In genomic region chr1:222387020-222387816, GRCh38 we compare ENCODE assay signal across 16 cellular contexts.
DNase-seq lines count a peak whose midpoint lies in the region; ATAC-seq, FAIRE-seq and TF ChIP-seq lines count a peak whose summit lies in the region.
"Had no signal": no experiment of that assay in that cellular context is flagged by ENCODE, and none has a peak within 500 bp of the region (broad histone marks: within the 10 kb centered on the region; RNA-seq: fewer than 3 reads in every experiment).

No MANE protein-coding gene starts in this region.

- H3K4me3 Mint-ChIP-seq in glutamatergic neuron (ENCODE audit: unreplicated experiment), result no peak overlapping the region
- H3K4me3 Mint-ChIP-seq: activated CD4-positive, alpha-beta T cell treated with anti-CD3 and anti-CD28 coated beads, Interleukin-2, amount 10 ng/mL, durations not matched to agents 7 days and 5 days; activated naive CD8-positive, alpha-beta T cell had no signal

- TF ChIP-seq CTCF in glutamatergic neuron (IDR thresholded peaks at IDR 0.05; ENCODE audit: partially characterized antibody, unreplicated experiment) (peak; percentile 38), tibial artery (IDR thresholded peaks at IDR 0.05) (no peak)

- H3K4me1 Mint-ChIP-seq in glutamatergic neuron (ENCODE audit: low read depth, unreplicated experiment), result no peaks in the 10 kb centered on the region
- H3K4me1 Mint-ChIP-seq: activated CD4-positive, alpha-beta T cell treated with anti-CD3 and anti-CD28 coated beads, Interleukin-2, amount 10 ng/mL, durations not matched to agents 7 days and 5 days had no signal

- H4K20me1 ChIP-seq in GM23248 (ENCODE audit: insufficient read depth), result no peaks in the 10 kb centered on the region

- H2AFZ ChIP-seq in GM23248, result no peak overlapping the region

- no peak overlapping the region for H3K27ac Mint-ChIP-seq in glutamatergic neuron (ENCODE audit: unreplicated experiment)
- H3K27ac Mint-ChIP-seq: activated CD4-positive, alpha-beta T cell treated with anti-CD3 and anti-CD28 coated beads, Interleukin-2, amount 10 ng/mL, durations not matched to agents 7 days and 5 days; activated naive CD8-positive, alpha-beta T cell had no signal

- H3K27me3 ChIP-seq in GM23248 (replicated peaks; ENCODE audit: insufficient read depth) (no peaks in the 10 kb centered on the region), tibial artery (no peaks in the 10 kb centered on the region)
- H3K27me3 ChIP-seq: vagina had no signal

- H3K36me3 ChIP-seq in GM23248 (ENCODE audit: low read depth) (no peaks in the 10 kb centered on the region), tibial artery (no peaks in the 10 kb centered on the region)
- H3K36me3 ChIP-seq: prostate gland, vagina had no signal

- H3K9me2 ChIP-seq in GM23248 (ENCODE audit: insufficient read depth), result no peaks in the 10 kb centered on the region

- peaks cover 9% of the 10 kb centered on the region; the same call in 1 of the 2 replicates for H3K4me1 ChIP-seq in GM23248 (ENCODE audit: insufficient read depth)
- no peaks in the 10 kb centered on the region for H3K4me1 ChIP-seq in tibial artery
- H3K4me1 ChIP-seq: prostate gland, vagina had no signal

- FAIRE-seq in GM19239 (lab: Jason Lieb, UNC), result no peak
- FAIRE-seq: endothelial cell of umbilical vein, G401.6 had no signal

- H3F3A ChIP-seq in GM23248 (ENCODE audit: insufficient read depth), result no peaks in the 10 kb centered on the region

- H3K9me3 ChIP-seq in GM23248 (ENCODE audit: low read depth) (no peaks in the 10 kb centered on the region), tibial artery (peaks cover 0 to 3% (median 0%) of the 10 kb centered on the region in 3 donors)
- H3K9me3 ChIP-seq: prostate gland, vagina had no signal

- H3K36me3 Mint-ChIP-seq in glutamatergic neuron (ENCODE audit: unreplicated experiment), result no peaks in the 10 kb centered on the region
- H3K36me3 Mint-ChIP-seq: activated naive CD8-positive, alpha-beta T cell had no signal

- H3K79me2 ChIP-seq in GM23248 (ENCODE audit: insufficient read depth), result no peaks in the 10 kb centered on the region

- H3K27me3 Mint-ChIP-seq in glutamatergic neuron (ENCODE audit: unreplicated experiment), result no peaks in the 10 kb centered on the region
- H3K27me3 Mint-ChIP-seq: activated CD4-positive, alpha-beta T cell treated with anti-CD3 and anti-CD28 coated beads, Interleukin-2, amount 10 ng/mL, durations not matched to agents 7 days and 5 days; activated naive CD8-positive, alpha-beta T cell had no signal

- 66 to 71% methylated on average over 8 of the region's 8 CpGs for WGBS in GM23248 (ENCODE audit: low coverage in 1 of 2, low lambda C conversion rate in 2 of 2, missing lambda C conversion rate in 2 of 2), 2 experiments

- intact Hi-C loops in tibial artery (cut with DNase I; ENCODE audit: low total_unique reads), result no loop called here
- intact Hi-C loops in Right ventricle myocardium superior (cut with DNase I), result no loop called here

- no peak overlapping the region for H3K9ac ChIP-seq in GM23248

- H3K4me2 ChIP-seq in GM23248 (ENCODE audit: unreplicated experiment), result no peak overlapping the region

- ATAC-seq in Right ventricle myocardium superior (ENCODE audit: poor library complexity) (no peak), HG02840 (IDR thresholded peaks at IDR 0.05; ENCODE audit: low FRiP score, unreplicated experiment) (no peak)
- ATAC-seq: left ventricle myocardium superior had no signal

- peak; percentile 28 for DNase-seq in COLO829 (ENCODE audit: low spot score)
- DNase-seq in GM23248, result peak; percentile 14
- DNase-seq in RPMI7951 (ENCODE audit: low read depth), result peak; percentile 70
- DNase-seq in glutamatergic neuron, result peak; percentile 50
- no peak for DNase-seq in GM19239 (ENCODE audit: insufficient read length, low spot score)
- no peak for DNase-seq in tibial artery
- no peak for DNase-seq in Right ventricle myocardium superior
- DNase-seq: activated CD4-positive, alpha-beta T cell treated with anti-CD3 and anti-CD28 coated beads, Interleukin-2, amount 10 ng/mL, durations not matched to agents 7 days and 5 days; left ventricle myocardium superior; NCI-H1092 had no signal

- no peak overlapping the region for H3K4me3 ChIP-seq in GM23248
- no peak overlapping the region for H3K4me3 ChIP-seq in tibial artery
- H3K4me3 ChIP-seq: prostate gland, vagina had no signal

- in situ Hi-C loops in GM23248 (cut with MboI), result no loop called here

- H3K9me3 Mint-ChIP-seq in glutamatergic neuron (ENCODE audit: unreplicated experiment), result no peaks in the 10 kb centered on the region

- no peak overlapping the region for H3K27ac ChIP-seq in GM23248
- no peak overlapping the region for H3K27ac ChIP-seq in tibial artery
- H3K27ac ChIP-seq: prostate gland, vagina had no signal

Comparison
In these comparisons a context has a peak if more than half of its experiments do, and no peak if none do; other contexts are left out.
1. DNase-seq: peak in COLO829 (single experiment), GM23248 (single experiment), RPMI7951 (single experiment) and glutamatergic neuron (single experiment); none in GM19239 (single experiment), tibial artery (0 of 2) and Right ventricle myocardium superior (single experiment).